Comparison of ENCODE assay signal across 28 cellular contexts in the genomic region with DNA sequence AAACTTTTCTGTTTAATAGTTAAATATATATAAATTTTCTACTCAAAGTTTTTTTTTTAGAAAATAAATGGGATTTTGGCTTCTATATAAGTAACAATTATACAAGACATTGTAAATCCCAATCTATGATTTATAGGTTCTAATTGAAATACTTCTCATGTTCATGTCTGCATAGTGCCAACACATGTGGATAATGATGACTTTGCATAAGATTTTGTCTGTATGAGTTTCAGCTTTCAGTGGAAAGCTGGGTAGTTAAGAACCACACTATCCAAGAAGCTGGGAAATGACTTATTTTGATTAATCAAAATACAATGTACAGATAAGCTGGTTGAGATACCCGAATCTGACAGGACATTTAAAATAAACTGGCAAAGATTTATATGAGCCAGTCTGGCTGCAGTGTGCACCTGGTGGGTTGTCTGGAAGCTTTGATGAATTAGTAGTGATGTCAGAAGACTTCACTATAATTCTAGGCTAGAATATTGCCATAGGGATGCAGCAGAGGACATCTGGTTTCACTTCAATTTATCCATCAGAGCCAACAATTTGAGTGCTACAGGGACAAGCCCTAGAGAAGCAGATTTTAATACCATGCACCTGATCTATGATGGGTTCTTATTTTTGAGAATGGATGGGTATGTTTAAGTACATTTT. TPM values are rescaled to one million over a fixed set of nuclear protein-coding genes. Genes with fewer than 3 reads are reported as not detected.
A peak's percentile ranks its signal among the peaks of the same experiment; 100 is the strongest.
DNase-seq lines count a peak whose midpoint lies in the region; ATAC-seq, FAIRE-seq and TF ChIP-seq lines count a peak whose summit lies in the region.
"Had no signal": no experiment of that assay in that cellular context is flagged by ENCODE, and none has a peak within 500 bp of the region (broad histone marks: within the 10 kb centered on the region; RNA-seq: fewer than 3 reads in every experiment).

No MANE protein-coding gene starts in this region.

- no peak for TF ChIP-seq CTCF in SK-N-SH (IDR thresholded peaks at IDR 0.05)

- H2AFZ ChIP-seq in SK-N-SH (ENCODE audit: low read depth), result no peak overlapping the region

- peaks cover 9% of the 10 kb centered on the region for H3K4me1 Mint-ChIP-seq in activated CD4-positive, alpha-beta T cell treated with anti-CD3 and anti-CD28 coated beads, Interleukin-2, amount 10 ng/mL, durations not matched to agents 24 days and 14 days

- peak overlapping the region in 1 of 2 experiments; percentile 86; a peak in 2 of 4 replicates for H3K27ac ChIP-seq in SK-N-SH (ENCODE audit: low read depth in 2 of 2, low read length in 1 of 2)
- H3K27ac ChIP-seq: body of pancreas, dorsolateral prefrontal cortex, gastrocnemius medialis had no signal

- H3K4me3 Mint-ChIP-seq in activated CD4-positive, alpha-beta T cell treated with anti-CD3 and anti-CD28 coated beads, Interleukin-2, amount 10 ng/mL, durations not matched to agents 24 days and 14 days, result no peak overlapping the region
- H3K4me3 Mint-ChIP-seq: activated CD8-positive, alpha-beta T cell treated with anti-CD3 and anti-CD28 coated beads, Interleukin-2, amount 10 ng/mL, durations not matched to agents 7 days and 5 days; activated naive CD8-positive, alpha-beta T cell treated with anti-CD3 and anti-CD28 coated beads, Interleukin-2, amount 10 ng/mL, durations not matched to agents 7 days and 5 days; mesothelial cell of epicardium; naive thymus-derived CD8-positive, alpha-beta T cell; type B pancreatic cell had no signal

- H3K36me3 Mint-ChIP-seq in activated CD4-positive, alpha-beta T cell treated with anti-CD3 and anti-CD28 coated beads, Interleukin-2, amount 10 ng/mL, durations not matched to agents 24 days and 14 days (ENCODE audit: low read depth), result no peaks in the 10 kb centered on the region
- H3K36me3 Mint-ChIP-seq: activated naive CD8-positive, alpha-beta T cell treated with anti-CD3 and anti-CD28 coated beads, Interleukin-2, amount 10 ng/mL, durations not matched to agents 7 days and 5 days; mesothelial cell of epicardium; naive thymus-derived CD8-positive, alpha-beta T cell had no signal

- H3K36me3 ChIP-seq in SK-N-SH (replicated peaks in 1 of 2; ENCODE audit: control insufficient read depth in 1 of 2, insufficient read depth in 2 of 2, low read length in 1 of 2), result no peaks in the 10 kb centered on the region
- H3K36me3 ChIP-seq: gastrocnemius medialis had no signal

- H3K9me3 Mint-ChIP-seq in activated CD4-positive, alpha-beta T cell treated with anti-CD3 and anti-CD28 coated beads, Interleukin-2, amount 10 ng/mL, durations not matched to agents 24 days and 14 days, result peaks cover 4% of the 10 kb centered on the region

- no peak for TF ChIP-seq RAD21 in SK-N-SH (IDR thresholded peaks at IDR 0.05; ENCODE audit: low read length)

- DNase-seq in activated CD4-positive, alpha-beta T cell treated with anti-CD3 and anti-CD28 coated beads, Interleukin-2, amount 10 ng/mL, durations not matched to agents 24 days and 14 days, result peak; percentile 29
- DNase-seq in activated CD4-positive, alpha-beta T cell treated with anti-CD3 and anti-CD28 coated beads, Interleukin-2, amount 50 U/mL, for 1 hour, result no peak
- DNase-seq in NCI-H446 (lab: John Stamatoyannopoulos, UW), result peak; percentile 31 to 32
- peak; percentile 53 for DNase-seq in SK-N-SH
- no peak for DNase-seq in NCI-H82 (lab: John Stamatoyannopoulos, UW)
- no peak for DNase-seq in urothelium cell line (ENCODE audit: low spot score)
- no peak for DNase-seq in stimulated activated CD4-positive, alpha-beta T cell treated with anti-CD3 and anti-CD28 coated beads, Interleukin-4, amount 100 ng/mL, for 4 hours
- DNase-seq: activated CD8-positive, alpha-beta T cell treated with anti-CD3 and anti-CD28 coated beads, Interleukin-2, amount 10 ng/mL, durations not matched to agents 7 days and 5 days; activated effector memory CD4-positive, alpha-beta T cell treated with anti-CD3 and anti-CD28 coated beads, Interleukin-2, amount 50 U/mL, for 16 hours; activated naive CD8-positive, alpha-beta T cell treated with anti-CD3 and anti-CD28 coated beads, Interleukin-2, amount 10 ng/mL, durations not matched to agents 7 days and 5 days; activated T-cell treated with anti-CD3 and anti-CD28 coated beads for 4 hours; body of pancreas; cerebellar nuclear complex; DND-41; dorsolateral prefrontal cortex; gastrocnemius medialis; hippocampal formation; KBM-7; left ventricle myocardium superior; naive thymus-derived CD8-positive, alpha-beta T cell; NCI-H187 treated with DMSO at 0.1 percent for 48 hours; NCI-H524; occipital lobe; SIG-M5; T-helper 1 cell had no signal

- WGBS in SK-N-SH (ENCODE audit: low lambda C conversion rate), result 33% methylated on average over 1 of the region's 1 CpG

- no peaks in the 10 kb centered on the region for H4K20me1 ChIP-seq in SK-N-SH (ENCODE audit: insufficient read depth)

- no peaks in the 10 kb centered on the region for H3F3A ChIP-seq in SK-N-SH (replicated peaks; ENCODE audit: insufficient read depth)

- H3K9me3 ChIP-seq in SK-N-SH, result no peaks in the 10 kb centered on the region
- H3K9me3 ChIP-seq: body of pancreas, gastrocnemius medialis had no signal

- peak in 1 of 2 experiments; percentile 95; a peak in 2 of 4 replicates for TF ChIP-seq EP300 in SK-N-SH (IDR thresholded peaks at IDR 0.05; ENCODE audit: borderline replicate concordance in 1 of 2, low read depth in 1 of 2, low read length in 1 of 2)

- H3K79me2 ChIP-seq in SK-N-SH (ENCODE audit: insufficient read depth), result no peaks in the 10 kb centered on the region

- POLR2A ChIA-PET in SK-N-SH (lab: Yijun Ruan, JAX), result no interaction called here

- CTCF ChIA-PET in SK-N-SH (lab: Yijun Ruan, JAX), result no interaction called here

- ATAC-seq in GM21529 (IDR thresholded peaks at IDR 0.05; ENCODE audit: unreplicated experiment), result no peak
- ATAC-seq: activated CD8-positive, alpha-beta T cell treated with anti-CD3 and anti-CD28 coated beads, Interleukin-2, amount 10 ng/mL, durations not matched to agents 7 days and 5 days; body of pancreas; gastrocnemius medialis; left ventricle myocardium superior had no signal

- no peak overlapping the region for H3K4me3 ChIP-seq in SK-N-SH (ENCODE audit: low read depth in 2 of 2, low read length in 1 of 2)
- H3K4me3 ChIP-seq: body of pancreas, dorsolateral prefrontal cortex, gastrocnemius medialis had no signal

- H3K4me2 ChIP-seq in SK-N-SH, result no peak overlapping the region

- H3K27me3 Mint-ChIP-seq in activated CD4-positive, alpha-beta T cell treated with anti-CD3 and anti-CD28 coated beads, Interleukin-2, amount 10 ng/mL, durations not matched to agents 24 days and 14 days, result no peaks in the 10 kb centered on the region
- H3K27me3 Mint-ChIP-seq: type B pancreatic cell had no signal

- H3K9me2 ChIP-seq in SK-N-SH, result no peaks in the 10 kb centered on the region

- no peaks in the 10 kb centered on the region for H3K27me3 ChIP-seq in SK-N-SH (ENCODE audit: insufficient read depth)
- H3K27me3 ChIP-seq: body of pancreas, dorsolateral prefrontal cortex, gastrocnemius medialis had no signal

- H3K4me1 ChIP-seq in SK-N-SH (ENCODE audit: control insufficient read depth in 1 of 2, insufficient read depth in 2 of 2, low read depth in 1 of 2, low read length in 1 of 2), result peaks cover 0 to 41% of the 10 kb centered on the region in 2 experiments; a peak in 3 of 4 replicates

- no peak for FAIRE-seq in urothelium cell line (lab: Jason Lieb, UNC)

- no peak overlapping the region for H3K9ac ChIP-seq in SK-N-SH

- H3K27ac Mint-ChIP-seq in activated CD4-positive, alpha-beta T cell treated with anti-CD3 and anti-CD28 coated beads, Interleukin-2, amount 10 ng/mL, durations not matched to agents 24 days and 14 days, result no peak overlapping the region
- H3K27ac Mint-ChIP-seq: activated CD8-positive, alpha-beta T cell treated with anti-CD3 and anti-CD28 coated beads, Interleukin-2, amount 10 ng/mL, durations not matched to agents 7 days and 5 days; activated naive CD8-positive, alpha-beta T cell treated with anti-CD3 and anti-CD28 coated beads, Interleukin-2, amount 10 ng/mL, durations not matched to agents 7 days and 5 days; mesothelial cell of epicardium; type B pancreatic cell had no signal

- intact Hi-C loops in activated CD4-positive, alpha-beta T cell treated with anti-CD3 and anti-CD28 coated beads, Interleukin-2, amount 10 ng/mL, durations not matched to agents 24 days and 14 days (cut with micrococcal nuclease), result loop anchor here (10.0 kb wide), 1 partner anchor 246 kb away; no protein-coding TSS in a partner anchor

TF ChIP-seq in SK-N-SH, 30 proteins besides CTCF, POLR2A, EP300 and RAD21 (continues in another document):
- TF ChIP-seq FOXM1 (IDR thresholded peaks at IDR 0.05; ENCODE audit: low read depth) (no peak), MXI1 (IDR thresholded peaks at IDR 0.05; ENCODE audit: low read depth, low read length) (peak; percentile 45; the same call in 1 of the 2 replicates), POLR2AphosphoS5 (IDR thresholded peaks at IDR 0.05; ENCODE audit: low read depth, low read length) (peak; percentile 15; the same call in 1 of the 2 replicates), GATA2 (CRISPR knock-in tag; IDR thresholded peaks at IDR 0.05) (peak; percentile 64), CHD2 (IDR thresholded peaks at IDR 0.05; ENCODE audit: low read length, partially characterized antibody) (no peak)
- TF ChIP-seq, protein P1, sequence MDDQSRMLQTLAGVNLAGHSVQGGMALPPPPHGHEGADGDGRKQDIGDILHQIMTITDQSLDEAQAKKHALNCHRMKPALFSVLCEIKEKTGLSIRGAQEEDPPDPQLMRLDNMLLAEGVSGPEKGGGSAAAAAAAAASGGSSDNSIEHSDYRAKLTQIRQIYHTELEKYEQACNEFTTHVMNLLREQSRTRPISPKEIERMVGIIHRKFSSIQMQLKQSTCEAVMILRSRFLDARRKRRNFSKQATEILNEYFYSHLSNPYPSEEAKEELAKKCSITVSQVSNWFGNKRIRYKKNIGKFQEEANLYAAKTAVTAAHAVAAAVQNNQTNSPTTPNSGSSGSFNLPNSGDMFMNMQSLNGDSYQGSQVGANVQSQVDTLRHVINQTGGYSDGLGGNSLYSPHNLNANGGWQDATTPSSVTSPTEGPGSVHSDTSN (IDR thresholded peaks at IDR 0.05), result peak; percentile 40
- TF ChIP-seq, protein P2, sequence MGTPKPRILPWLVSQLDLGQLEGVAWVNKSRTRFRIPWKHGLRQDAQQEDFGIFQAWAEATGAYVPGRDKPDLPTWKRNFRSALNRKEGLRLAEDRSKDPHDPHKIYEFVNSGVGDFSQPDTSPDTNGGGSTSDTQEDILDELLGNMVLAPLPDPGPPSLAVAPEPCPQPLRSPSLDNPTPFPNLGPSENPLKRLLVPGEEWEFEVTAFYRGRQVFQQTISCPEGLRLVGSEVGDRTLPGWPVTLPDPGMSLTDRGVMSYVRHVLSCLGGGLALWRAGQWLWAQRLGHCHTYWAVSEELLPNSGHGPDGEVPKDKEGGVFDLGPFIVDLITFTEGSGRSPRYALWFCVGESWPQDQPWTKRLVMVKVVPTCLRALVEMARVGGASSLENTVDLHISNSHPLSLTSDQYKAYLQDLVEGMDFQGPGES (IDR thresholded peaks at IDR 0.05; ENCODE audit: low read depth, low read length), result no peak

RNA-seq across cellular contexts. Expression of a gene that starts 45.4 kb away (rescaled TPM):
- total RNA-seq in activated CD4-positive, alpha-beta T cell treated with anti-CD3 and anti-CD28 coated beads, Interleukin-2, amount 10 ng/mL, durations not matched to agents 24 days and 14 days, result 0.77 and 0.83 TPM in 2 replicates
- polyA plus RNA-seq in SK-N-SH (2012; rRNA removed), result 1.1 and 1.6 TPM in 2 replicates
- 1.2 and 1.3 TPM in 2 replicates for polyA plus RNA-seq in SK-N-SH (2012; cell fraction: cytosol; rRNA removed)
- polyA plus RNA-seq in SK-N-SH (2012; cell fraction: nucleus; rRNA removed), result 4.7 and 5.3 TPM in 2 replicates

Comparison
In these comparisons a context has a peak if more than half of its experiments do, and no peak if none do; other contexts are left out.
1. DNase-seq: peak in activated CD4-positive, alpha-beta T cell treated with anti-CD3 and anti-CD28 coated beads, Interleukin-2, amount 10 ng/mL, durations not matched to agents 24 days and 14 days (single experiment), NCI-H446 (2 of 2) and SK-N-SH (single experiment); none in activated CD4-positive, alpha-beta T cell treated with anti-CD3 and anti-CD28 coated beads, Interleukin-2, amount 50 U/mL, for 1 hour (single experiment), NCI-H82 (single experiment), urothelium cell line (single experiment) and stimulated activated CD4-positive, alpha-beta T cell treated with anti-CD3 and anti-CD28 coated beads, Interleukin-4, amount 100 ng/mL, for 4 hours (0 of 2).